21 cellular contexts compared by ENCODE assay signal in the genomic region with DNA sequence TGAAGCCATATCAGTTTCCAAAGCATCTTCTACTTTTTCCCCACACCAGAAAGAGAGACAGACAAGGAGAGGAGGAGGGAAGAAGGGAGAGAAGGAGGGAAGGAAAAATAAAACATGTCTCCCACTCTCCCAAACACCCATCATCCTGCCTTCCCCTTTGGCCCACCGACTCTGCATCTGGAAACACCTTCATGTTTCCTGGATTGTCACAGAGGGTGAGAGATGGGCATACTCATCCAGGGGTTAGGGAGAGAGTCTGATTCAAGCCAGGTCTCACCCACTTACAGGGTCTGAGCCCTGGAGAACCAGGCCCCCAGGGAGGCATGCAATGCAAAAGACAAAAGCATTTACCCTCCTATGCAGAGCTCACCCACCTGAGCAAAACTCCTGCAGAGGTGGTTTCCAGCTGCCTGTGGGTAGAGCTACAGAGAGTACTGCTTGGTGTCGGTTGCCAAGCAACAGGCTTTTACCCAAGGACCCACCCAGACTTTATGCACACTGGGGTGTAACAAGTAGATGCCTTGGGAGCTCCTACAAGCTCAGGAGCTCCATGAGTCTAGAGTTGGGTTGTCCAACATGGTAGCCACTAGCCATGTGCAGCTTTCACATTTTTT. TPM values are rescaled to one million over a fixed set of nuclear protein-coding genes. Genes with fewer than 3 reads are reported as not detected.
DNase-seq lines count a peak whose midpoint lies in the region; ATAC-seq, FAIRE-seq and TF ChIP-seq lines count a peak whose summit lies in the region.
"Had no signal": no experiment of that assay in that cellular context is flagged by ENCODE, and none has a peak within 500 bp of the region (broad histone marks: within the 10 kb centered on the region; RNA-seq: fewer than 3 reads in every experiment).

No MANE protein-coding gene starts in this region.

- DNase-seq in COR-L47 (lab: John Stamatoyannopoulos, UW) (peak; percentile 63), K562 (ENCODE audit: extremely low read depth in 1 of 4, low spot score in 3 of 4) (no peak), osteocyte (ENCODE audit: extremely low spot score, unreplicated experiment) (no peak), DMS153 (lab: John Stamatoyannopoulos, UW) (no peak), colonic mucosa (no peak)
- DNase-seq: BE2C, DMS79, Kasumi-1, NCI-H1436, NCI-H1930, NCI-H2171, NCI-H526, SIG-M5, T-cell had no signal

- intact Hi-C loops in K562 (cut with micrococcal nuclease), result no loop called here
- intact Hi-C loops in colonic mucosa (cut with DNase I), result no loop called here

- no peaks in the 10 kb centered on the region for H3K4me1 ChIP-seq in HEK293 (ENCODE audit: control insufficient read depth, insufficient read depth, low read length)
- H3K4me1 ChIP-seq in K562 (replicated peaks in 1 of 2; ENCODE audit: control insufficient read depth in 2 of 2, insufficient read depth in 2 of 2, low read length in 2 of 2), result no peaks in the 10 kb centered on the region
- no peaks in the 10 kb centered on the region for H3K4me1 ChIP-seq in colonic mucosa
- H3K4me1 ChIP-seq: A549, BE2C had no signal

- H3K4me3 ChIP-seq in HEK293 (ENCODE audit: low read depth, low read length), result no peak overlapping the region
- H3K4me3 ChIP-seq in K562, result no peak overlapping the region
- H3K4me3 ChIP-seq in colonic mucosa, result no peak overlapping the region
- H3K4me3 ChIP-seq: A549, GM12878 had no signal

- TF ChIP-seq RAD21 in K562 (CRISPR knock-in tag; conservative IDR thresholded peaks at IDR 0.05 in 1 of 2, IDR thresholded peaks at IDR 0.05 in 1 of 2), result no peak

- no peaks in the 10 kb centered on the region for H3K9me1 ChIP-seq in K562 (ENCODE audit: control insufficient read depth, insufficient read depth, low read length)

- H3K27me3 ChIP-seq in K562 (ENCODE audit: control insufficient read depth in 2 of 2, insufficient read depth in 2 of 2, low read length in 2 of 2), result peaks cover 2 to 34% of the 10 kb centered on the region in 2 experiments; a peak in 2 of 5 replicates
- no peaks in the 10 kb centered on the region for H3K27me3 ChIP-seq in colonic mucosa

- no peaks in the 10 kb centered on the region for H3K79me2 ChIP-seq in K562 (ENCODE audit: control insufficient read depth, insufficient read depth, low read length)

- no peaks in the 10 kb centered on the region for H4K20me1 ChIP-seq in K562 (replicated peaks; ENCODE audit: control insufficient read depth, insufficient read depth, low read length)

- H3K36me3 ChIP-seq in HEK293 (ENCODE audit: control insufficient read depth in 2 of 2, insufficient read depth in 1 of 2, low read length in 2 of 2), result peaks cover 0 to 11% of the 10 kb centered on the region in 2 experiments; a peak in 1 of 3 replicates
- no peaks in the 10 kb centered on the region for H3K36me3 ChIP-seq in K562 (ENCODE audit: control insufficient read depth, insufficient read depth, low read length)
- no peaks in the 10 kb centered on the region for H3K36me3 ChIP-seq in colonic mucosa
- H3K36me3 ChIP-seq: BE2C had no signal

- no peak overlapping the region for H3K27ac ChIP-seq in HEK293 (ENCODE audit: extremely low read depth, low read depth, low read length)
- no peak overlapping the region for H3K27ac ChIP-seq in K562 (ENCODE audit: extremely low read depth, low read depth, low read length)
- no peak overlapping the region for H3K27ac ChIP-seq in colonic mucosa
- H3K27ac ChIP-seq: A549 had no signal

- BruUV-seq in K562 (replicated peaks; lab: Mats Ljungman, UMichigan), result no TSS peak

- H3K9me3 ChIP-seq in HEK293 (ENCODE audit: control insufficient read depth, insufficient read depth, low read depth, low read length) (no peaks in the 10 kb centered on the region), K562 (replicated peaks; ENCODE audit: control insufficient read depth, insufficient read depth, low read depth, low read length) (no peaks in the 10 kb centered on the region), colonic mucosa (no peaks in the 10 kb centered on the region)
- H3K9me3 ChIP-seq: A549, BE2C had no signal

- no peak overlapping the region for H3K4me3 Mint-ChIP-seq in osteocyte (ENCODE audit: unreplicated experiment)
- H3K4me3 Mint-ChIP-seq: IgD-negative memory B cell; T-cell; T-helper 2 cell treated with Interferon-gamma antibody and Interleukin-4, amounts not matched to agents 5 μg/mL and 100 μg/mL, for 36 hours had no signal

- CTCF ChIA-PET in HEK293 (lab: Yijun Ruan, JAX) (interaction anchor here (0.6 to 0.7 kb wide), 2 partner anchors 49 to 853 kb away, joined by 4 to 5 read pairs; no protein-coding TSS in a partner anchor), K562 (lab: Yijun Ruan, JAX; ENCODE audit: low intra/inter-chr PET ratio) (no interaction called here)

- FAIRE-seq in K562 (lab: Jason Lieb, UNC), result no peak
- FAIRE-seq: A549, GM12878 had no signal

- TF ChIP-seq CTCF in HEK293 (tag by site-specific recombination; IDR thresholded peaks at IDR 0.05) (no peak), K562 (IDR thresholded peaks at IDR 0.05 in 2 of 3, conservative IDR thresholded peaks at IDR 0.05 in 1 of 3; ENCODE audit: insufficient read depth in 2 of 3, low read depth in 1 of 3, low read length in 3 of 3) (no peak), osteocyte (IDR thresholded peaks at IDR 0.05) (no peak), colonic mucosa (IDR thresholded peaks at IDR 0.05) (no peak)

- H3K9ac ChIP-seq in K562 (ENCODE audit: insufficient read depth in 1 of 2, low read depth in 2 of 2, low read length in 2 of 2) (no peak overlapping the region), colonic mucosa (ENCODE audit: low read depth in 2 of 2, low read length in 2 of 2) (no peak overlapping the region)

- no peak overlapping the region for H3K4me2 ChIP-seq in K562 (ENCODE audit: insufficient read depth, low read length)
- H3K4me2 ChIP-seq: A549 had no signal

- 0% methylated on average over 2 of the region's 2 CpGs for WGBS in K562 (ENCODE audit: insufficient coverage, low coverage, missing lambda C conversion rate)

- ATAC-seq in K562 (no peak), GM18520 (IDR thresholded peaks at IDR 0.05; ENCODE audit: unreplicated experiment) (no peak)
- ATAC-seq: A549, GM12878, SK-N-SH treated with all-trans-retinoic acid at 6 μM for 48 hours, T-cell had no signal

- no peak for TF ChIP-seq POLR2A in K562 (conservative IDR thresholded peaks at IDR 0.05)

- POLR2A ChIA-PET in HEK293 (lab: Yijun Ruan, JAX) (interaction anchor here (0.5 to 0.7 kb wide), 3 partner anchors 19 to 106 kb away, joined by 3 to 7 read pairs (median 3); no protein-coding TSS in a partner anchor), K562 (lab: Yijun Ruan, JAX) (interaction anchor here (0.5 kb wide), 1 partner anchor 645 kb away, joined by 3 read pairs; no protein-coding TSS in a partner anchor)

- H3K27me3 Mint-ChIP-seq in osteocyte (ENCODE audit: unreplicated experiment), result no peaks in the 10 kb centered on the region

- H3K36me3 Mint-ChIP-seq in osteocyte (ENCODE audit: unreplicated experiment), result peaks cover 43% of the 10 kb centered on the region
- H3K36me3 Mint-ChIP-seq: T-cell had no signal

- H2AFZ ChIP-seq in K562 (ENCODE audit: low read depth, low read length), result no peak overlapping the region

- H3K27ac Mint-ChIP-seq in osteocyte (ENCODE audit: unreplicated experiment), result peak overlapping the region; percentile 42
- H3K27ac Mint-ChIP-seq: IgD-negative memory B cell; T-cell; T-helper 2 cell treated with Interferon-gamma antibody and Interleukin-4, amounts not matched to agents 5 μg/mL and 100 μg/mL, for 36 hours had no signal

- in situ Hi-C loops in K562 (cut with MboI), result no loop called here

- no peak for TF ChIP-seq EP300 in K562 (IDR thresholded peaks at IDR 0.05; ENCODE audit: low read length)

- H3K9me3 Mint-ChIP-seq in osteocyte (ENCODE audit: unreplicated experiment), result no peaks in the 10 kb centered on the region
- H3K9me3 Mint-ChIP-seq: T-cell; T-helper 2 cell treated with Interferon-gamma antibody and Interleukin-4, amounts not matched to agents 5 μg/mL and 100 μg/mL, for 36 hours had no signal

- H3K4me1 Mint-ChIP-seq in osteocyte (ENCODE audit: unreplicated experiment), result peaks cover 43% of the 10 kb centered on the region
- H3K4me1 Mint-ChIP-seq: IgD-negative memory B cell, T-cell had no signal

TF ChIP-seq in K562, 482 proteins besides CTCF, POLR2A, EP300 and RAD21 (continues in another document):
- peak; percentile 23 for TF ChIP-seq RBM25 (IDR thresholded peaks at IDR 0.05; ENCODE audit: low read depth, low read length, severe bottlenecking)
- TF ChIP-seq, protein P1, sequence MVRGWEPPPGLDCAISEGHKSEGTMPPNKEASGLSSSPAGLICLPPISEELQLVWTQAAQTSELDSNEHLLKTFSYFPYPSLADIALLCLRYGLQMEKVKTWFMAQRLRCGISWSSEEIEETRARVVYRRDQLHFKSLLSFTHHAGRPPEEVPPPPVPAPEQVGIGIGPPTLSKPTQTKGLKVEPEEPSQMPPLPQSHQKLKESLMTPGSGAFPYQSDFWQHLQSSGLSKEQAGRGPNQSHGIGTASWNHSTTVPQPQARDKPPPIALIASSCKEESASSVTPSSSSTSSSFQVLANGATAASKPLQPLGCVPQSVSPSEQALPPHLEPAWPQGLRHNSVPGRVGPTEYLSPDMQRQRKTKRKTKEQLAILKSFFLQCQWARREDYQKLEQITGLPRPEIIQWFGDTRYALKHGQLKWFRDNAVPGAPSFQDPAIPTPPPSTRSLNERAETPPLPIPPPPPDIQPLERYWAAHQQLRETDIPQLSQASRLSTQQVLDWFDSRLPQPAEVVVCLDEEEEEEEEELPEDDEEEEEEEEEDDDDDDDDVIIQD (CRISPR knock-in tag; IDR thresholded peaks at IDR 0.05), result no peak
- no peak for TF ChIP-seq HSF4 (CRISPR knock-in tag; IDR thresholded peaks at IDR 0.05; ENCODE audit: borderline replicate concordance)

RNA-seq across cellular contexts. Expression of a gene that starts 33.4 kb away (rescaled TPM):
- not detected in 2 replicates for total RNA-seq in K562 (2011; cell fraction: chromatin; rRNA removed; ENCODE audit: low replicate concordance)
- total RNA-seq in K562 (2011; cell fraction: nucleolus; rRNA removed), result under 0.01 TPM in 1 of 2 replicates, not detected in the other
- total RNA-seq in K562 (2011; cell fraction: nucleoplasm; rRNA removed), result not detected in 2 replicates
- total RNA-seq in K562 (2014; rRNA removed) (under 0.01 and 0.05 TPM in 2 replicates), K562 (2014; rRNA removed; fragmentation: Illumina TruSeq; extraction: Trizol) (not detected in 2 replicates), K562 (2015; rRNA removed; fragmentation: Illumina TruSeq; extraction: Trizol) (0.04 TPM in 1 of 2 replicates, not detected in the other), K562 (2021) (0.02 and 0.04 TPM in 2 replicates), osteocyte (145 and 153 TPM in 2 replicates), colonic mucosa (1 to 10 TPM in 1 of 2 donors, under 1 TPM in 1; 0.67 to 1.5 TPM)
- polyA plus RNA-seq in K562 (2011; rRNA removed) (0.05 TPM in 1 of 2 replicates, not detected in the other), K562 (2014; fragmentation: Illumina TruSeq; extraction: Trizol) (0.01 and 0.04 TPM in 2 replicates), K562 (2014; fragmentation: Nextera tagmentation; extraction: Ambion mirVana) (under 1 TPM in 1 of 2 experiments, not detected in 1; under 0.01 TPM), K562 (2014; rRNA removed) (not detected in 2 replicates)
- polyA plus RNA-seq in K562 (2011; cell fraction: cytosol; rRNA removed), result 0.01 TPM in 1 of 2 replicates, not detected in the other
- polyA plus RNA-seq in K562 (2011; cell fraction: nucleus; rRNA removed), result 0.01 TPM in 2 replicates
- 0.05 and 0.06 TPM in 2 replicates for polyA plus RNA-seq in K562 (2012)
- not detected in 2 replicates for polyA minus RNA-seq in K562 (2011; rRNA and poly(A)+ RNA removed)
- polyA minus RNA-seq in K562 (2011; cell fraction: cytosol; rRNA and poly(A)+ RNA removed), result not detected in 2 replicates
- under 0.01 TPM in 2 replicates for polyA minus RNA-seq in K562 (2011; cell fraction: nucleus; rRNA and poly(A)+ RNA removed)
- polyA plus RNA-seq: IgD-negative memory B cell had no signal

Comparison
In these comparisons a context has a peak if more than half of its experiments do, and no peak if none do; other contexts are left out.
1. RNA of a gene that starts 33.4 kb away (total RNA-seq): 145 to 153 TPM in osteocyte; 0.67 to 1.5 TPM in colonic mucosa and under 0.01 to 0.05 TPM in K562; every median in the first group is over 10 times any median in the second.